In genomic region chr7:37921876-37922275, GRCh38 we compare ENCODE assay signal across 1 cellular context.
TF ChIP-seq lines count a peak whose summit lies in the region.

No MANE protein-coding gene starts in this region.

TF ChIP-seq in K562, 482 proteins besides CTCF, POLR2A, EP300 and RAD21:
- no peak for TF ChIP-seq NCOA2 (IDR thresholded peaks at IDR 0.05; ENCODE audit: partially characterized antibody in 2 of 2)
- TF ChIP-seq IFI16 (CRISPR knock-in tag; IDR thresholded peaks at IDR 0.05): no peak
- TF ChIP-seq SREBF2 (CRISPR knock-in tag; IDR thresholded peaks at IDR 0.05): no peak
- no peak for TF ChIP-seq CTBP1 (IDR thresholded peaks at IDR 0.05; ENCODE audit: borderline replicate concordance)
- no peak for TF ChIP-seq CBX1 (IDR thresholded peaks at IDR 0.05; ENCODE audit: low read depth)
- TF ChIP-seq ATF2 (CRISPR knock-in tag; IDR thresholded peaks at IDR 0.05): no peak
- no peak for TF ChIP-seq ADNP (tag; IDR thresholded peaks at IDR 0.05)
- no peak for TF ChIP-seq IRF9 (tag; IDR thresholded peaks at IDR 0.05)
- no peak for TF ChIP-seq BRCA1 (IDR thresholded peaks at IDR 0.05)
- no peak for TF ChIP-seq BRCA1 (CRISPR knock-in tag; IDR thresholded peaks at IDR 0.05)
